In the genomic region with DNA sequence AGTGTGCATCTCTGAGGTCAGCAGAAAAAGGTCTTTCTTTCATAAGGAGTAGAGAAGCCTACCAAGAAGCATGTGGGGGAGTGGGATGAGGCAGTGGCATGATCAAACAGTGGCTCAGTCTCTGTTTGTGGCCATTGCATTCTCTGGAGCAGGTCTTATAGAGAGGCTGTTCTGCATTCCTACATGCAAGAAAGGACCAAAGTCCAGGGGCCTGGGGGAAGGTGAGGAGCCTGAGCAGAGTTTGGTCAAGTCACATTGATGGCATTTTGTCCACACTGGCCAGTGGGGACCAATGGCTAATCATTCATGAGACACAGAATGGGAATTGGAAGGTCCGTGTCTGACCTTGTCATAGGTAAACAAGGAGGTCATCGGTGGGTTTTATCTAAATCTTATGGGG, we compare ENCODE assay signal across 19 cellular contexts. TPM values are rescaled to one million over a fixed set of nuclear protein-coding genes. Genes with fewer than 3 reads are reported as not detected.
DNase-seq lines count a peak whose midpoint lies in the region; ATAC-seq and TF ChIP-seq lines count a peak whose summit lies in the region.
"Had no signal": no experiment of that assay in that cellular context is flagged by ENCODE, and none has a peak within 500 bp of the region (broad histone marks: within the 10 kb centered on the region; RNA-seq: fewer than 3 reads in every experiment).

No MANE protein-coding gene starts in this region.

- CTCF ChIA-PET in Caco-2 (lab: Charles Lee), result no interaction called here

- H3K79me2 ChIP-seq in neural progenitor cell (ENCODE audit: low read depth), result no peaks in the 10 kb centered on the region

- no peak overlapping the region for H3K4me2 ChIP-seq in neural progenitor cell
- H3K4me2 ChIP-seq: BLaER1 had no signal

- H3K4me1 ChIP-seq in Caco-2 (peaks cover 18% of the 10 kb centered on the region), neural progenitor cell (no peaks in the 10 kb centered on the region)
- H3K4me1 ChIP-seq: BE2C, BLaER1 had no signal

- POLR2A ChIA-PET in Caco-2 (lab: Charles Lee), result no interaction called here

- intact Hi-C loops in Caco-2 (cut with micrococcal nuclease; ENCODE audit: unreplicated experiment), result loop anchor here (1.0 to 2.0 kb wide), 3 partner anchors 24 to 120 kb away; partner anchors contain the start of gene NTPCR

- no peaks in the 10 kb centered on the region for H3F3A ChIP-seq in neural progenitor cell (ENCODE audit: low read depth)

- no peak overlapping the region for H3K27ac ChIP-seq in neural progenitor cell
- H3K27ac ChIP-seq: BLaER1 had no signal

- H3K4me3 Mint-ChIP-seq in Caco-2 (ENCODE audit: unreplicated experiment) (peak overlapping the region; percentile 15), neural progenitor cell (peak overlapping the region; percentile 36)
- H3K4me3 Mint-ChIP-seq: CD14-positive monocyte; CD4-positive, alpha-beta memory T cell; CD4-positive, CD25-positive, alpha-beta regulatory T cell; CD8-positive, alpha-beta memory T cell had no signal

- no peaks in the 10 kb centered on the region for H3K27me3 ChIP-seq in Caco-2 (replicated peaks; ENCODE audit: control insufficient read depth, insufficient read depth, low read length)
- H3K27me3 ChIP-seq in neural progenitor cell, result no peaks in the 10 kb centered on the region
- H3K27me3 ChIP-seq: BE2C, BLaER1 had no signal

- H3K4me3 ChIP-seq in Caco-2 (ENCODE audit: low read depth, low read length) (no peak overlapping the region), neural progenitor cell (no peak overlapping the region)
- H3K4me3 ChIP-seq: BLaER1 had no signal

- H3K36me3 Mint-ChIP-seq in Caco-2 (ENCODE audit: insufficient read depth, unreplicated experiment) (no peaks in the 10 kb centered on the region), neural progenitor cell (no peaks in the 10 kb centered on the region)
- H3K36me3 Mint-ChIP-seq: CD14-positive monocyte; CD4-positive, alpha-beta memory T cell; CD4-positive, CD25-positive, alpha-beta regulatory T cell; CD8-positive, alpha-beta memory T cell had no signal

- no peaks in the 10 kb centered on the region for H3K9me3 Mint-ChIP-seq in Caco-2 (ENCODE audit: unreplicated experiment)
- peaks cover 7% of the 10 kb centered on the region for H3K9me3 Mint-ChIP-seq in neural progenitor cell
- H3K9me3 Mint-ChIP-seq: CD8-positive, alpha-beta memory T cell had no signal

- H2AFZ ChIP-seq in neural progenitor cell (replicated peaks), result no peak overlapping the region

- H3K9me3 ChIP-seq in Caco-2, result no peaks in the 10 kb centered on the region
- H3K9me3 ChIP-seq in neural progenitor cell (ENCODE audit: low read depth), result no peaks in the 10 kb centered on the region
- H3K9me3 ChIP-seq: BE2C, BLaER1 had no signal

- TF ChIP-seq CTCF in Caco-2 (IDR thresholded peaks at IDR 0.05; ENCODE audit: insufficient read depth in 1 of 2, low read depth in 1 of 2, low read length in 1 of 2, severe bottlenecking in 1 of 2, unreplicated experiment in 1 of 2) (no peak), neural progenitor cell (IDR thresholded peaks at IDR 0.05) (no peak)

- no TSS peak for BruUV-seq in Caco-2 (replicated peaks; lab: Mats Ljungman, UMichigan)

- DNase-seq in Caco-2, result peak; percentile 79 to 83
- peak; percentile 7 for DNase-seq in HuH-7.5 (ENCODE audit: low spot score)
- DNase-seq in neural progenitor cell (ENCODE audit: low spot score), result no peak
- DNase-seq in SKM-1 treated with dmso at 0.1 percent for 144 hours (lab: John Stamatoyannopoulos, UW; ENCODE audit: unreplicated experiment), result no peak
- DNase-seq: 8988T; ACHN; BE2C; C1 segment of cervical spinal cord; Calu3; CD4-positive, alpha-beta memory T cell; CD4-positive, CD25-positive, alpha-beta regulatory T cell; CD8-positive, alpha-beta memory T cell; COR-L47; DMS79 treated with DMSO at 0.1 percent for 48 hours; GF-D8 had no signal

- H3K27me3 Mint-ChIP-seq in Caco-2 (ENCODE audit: insufficient read depth, unreplicated experiment), result no peaks in the 10 kb centered on the region
- H3K27me3 Mint-ChIP-seq in neural progenitor cell (ENCODE audit: insufficient read depth, low read depth), result no peaks in the 10 kb centered on the region

- H3K27ac Mint-ChIP-seq in Caco-2 (ENCODE audit: unreplicated experiment), result peak overlapping the region; percentile 67
- H3K27ac Mint-ChIP-seq in neural progenitor cell, result peak overlapping the region; percentile 51
- H3K27ac Mint-ChIP-seq: CD14-positive monocyte; CD4-positive, alpha-beta memory T cell; CD4-positive, CD25-positive, alpha-beta regulatory T cell; CD8-positive, alpha-beta memory T cell had no signal

- ATAC-seq in GM21528 (IDR thresholded peaks at IDR 0.05; ENCODE audit: low FRiP score, unreplicated experiment) (no peak), GM21825 (IDR thresholded peaks at IDR 0.05; ENCODE audit: unreplicated experiment) (no peak)

- H3K36me3 ChIP-seq in Caco-2 (ENCODE audit: control insufficient read depth, insufficient read depth, low read length) (no peaks in the 10 kb centered on the region), neural progenitor cell (no peaks in the 10 kb centered on the region)
- H3K36me3 ChIP-seq: BE2C, BLaER1 had no signal

- no peak overlapping the region for H3K9ac ChIP-seq in neural progenitor cell
- H3K9ac ChIP-seq: BLaER1 had no signal

- no peaks in the 10 kb centered on the region for H4K20me1 ChIP-seq in neural progenitor cell (ENCODE audit: low read depth)
- H4K20me1 ChIP-seq: BLaER1 had no signal

- H3K4me1 Mint-ChIP-seq in Caco-2 (ENCODE audit: low read depth, unreplicated experiment), result peaks cover 11% of the 10 kb centered on the region
- no peaks in the 10 kb centered on the region for H3K4me1 Mint-ChIP-seq in neural progenitor cell
- H3K4me1 Mint-ChIP-seq: CD14-positive monocyte; CD4-positive, alpha-beta memory T cell; CD4-positive, CD25-positive, alpha-beta regulatory T cell; CD8-positive, alpha-beta memory T cell had no signal

RNA-seq across cellular contexts. Expression of gene MAP10, which starts 25.4 kb away (rescaled TPM):
- not detected in 2 replicates for total RNA-seq in Caco-2 (2022)
- total RNA-seq in neural progenitor cell (ENCODE audit: low replicate concordance), result 3.3 and 4.2 TPM in 2 replicates

Comparison
In these comparisons a context has a peak if more than half of its experiments do, and no peak if none do; other contexts are left out.
1. DNase-seq: peak in Caco-2 (2 of 2) and HuH-7.5 (single experiment); none in neural progenitor cell (single experiment) and SKM-1 treated with dmso at 0.1 percent for 144 hours (single experiment).